ENCODE assay signal across 14 cellular contexts in the genomic region with DNA sequence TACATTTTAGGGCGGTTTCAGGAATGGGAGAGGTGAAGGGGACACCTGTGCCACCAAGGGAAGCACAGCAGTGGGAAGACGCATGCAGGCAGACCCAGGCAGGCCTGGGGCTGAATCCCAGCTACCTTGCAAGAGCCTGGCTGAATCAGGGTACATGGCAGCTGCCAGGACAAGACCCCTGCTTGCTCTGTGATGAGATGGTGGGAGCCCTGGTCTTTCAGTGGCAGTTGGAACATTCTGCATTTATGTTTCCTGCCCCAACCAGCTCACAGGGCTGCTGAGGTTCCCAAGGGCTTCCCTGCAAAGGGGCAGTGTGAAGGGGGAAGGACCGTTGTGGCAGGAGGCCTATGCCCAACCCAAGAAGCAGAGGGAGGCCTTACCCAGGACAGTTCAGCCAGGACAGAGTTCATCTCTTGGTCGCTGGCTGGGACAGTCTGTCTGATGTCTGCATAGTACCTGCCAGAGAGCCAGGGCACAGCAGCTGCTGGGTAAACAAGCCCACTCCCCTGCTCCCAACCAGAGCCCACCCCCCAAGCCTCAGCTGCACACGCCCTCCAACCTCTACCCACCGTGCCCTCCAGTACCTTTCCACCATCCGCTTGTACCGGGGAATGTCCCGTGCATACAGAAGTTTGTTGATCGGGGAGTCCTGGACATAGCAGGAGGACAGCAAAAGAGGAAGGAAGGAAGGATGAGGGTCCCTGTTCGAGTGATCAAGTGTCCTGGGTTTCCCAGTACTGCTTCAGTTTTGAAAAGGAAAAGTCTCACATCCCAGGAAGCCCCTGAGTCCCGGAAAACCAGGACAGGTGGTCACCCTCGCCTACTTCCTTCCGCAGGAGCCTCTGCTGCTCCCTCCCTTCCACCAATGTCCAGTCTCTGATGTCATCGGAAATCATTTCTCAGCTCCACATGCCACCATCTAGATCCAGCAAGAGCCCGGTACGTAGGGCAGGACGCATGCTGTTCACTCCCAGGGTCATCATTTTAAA. TPM values are rescaled to one million over a fixed set of nuclear protein-coding genes. Genes with fewer than 3 reads are reported as not detected.
DNase-seq lines count a peak whose midpoint lies in the region; ATAC-seq and TF ChIP-seq lines count a peak whose summit lies in the region.
"Had no signal": no experiment of that assay in that cellular context is flagged by ENCODE, and none has a peak within 500 bp of the region (broad histone marks: within the 10 kb centered on the region; RNA-seq: fewer than 3 reads in every experiment).

No MANE protein-coding gene starts in this region.

- peak; percentile 7 for DNase-seq in activated T-cell treated with anti-CD3 and anti-CD28 coated beads, Interleukin-2, amount 50 U/mL, for 1 hour
- DNase-seq in activated T-cell treated with anti-CD3 and anti-CD28 coated beads for 4 hours (no peak), esophagus squamous epithelium (lab: John Stamatoyannopoulos, UW) (no peak), mesothelial cell of epicardium (ENCODE audit: low spot score in 2 of 2, unreplicated experiment in 2 of 2) (no peak), COR-L47 (lab: John Stamatoyannopoulos, UW) (no peak), NCI-H1417 treated with DMSO at 0.1 percent for 48 hours (lab: John Stamatoyannopoulos, UW) (no peak)
- no peak for DNase-seq in stimulated activated naive B cell treated with anti-CD40 and anti-IgM and Interleukin-4, amounts not matched to agents 10 μg/mL and 1 μg/mL and 100 μg/mL, for 72 hours
- DNase-seq: DMS153, NCI-H1105, NCI-H524 had no signal

- peak overlapping the region; percentile 9 to 86 (median 49) for H3K27ac ChIP-seq in esophagus squamous epithelium

- H3K9me2 ChIP-seq in Loucy (replicated peaks; ENCODE audit: low read depth, low read length): no peaks in the 10 kb centered on the region

- intact Hi-C loops in esophagus squamous epithelium (cut with DNase I): no loop called here

- WGBS in esophagus squamous epithelium, 2 donors: 75 to 77% methylated on average over 14 to 15 of the region's 18 CpGs

- H3K9me3 ChIP-seq in Loucy (ENCODE audit: insufficient read depth, low read depth, low read length): no peaks in the 10 kb centered on the region
- H3K9me3 ChIP-seq in esophagus squamous epithelium: no peaks in the 10 kb centered on the region

- H3K4me3 ChIP-seq in Loucy (ENCODE audit: low read length, poor library complexity, severe bottlenecking) (no peak overlapping the region), esophagus squamous epithelium (no peak overlapping the region)
- H3K4me3 ChIP-seq: lung had no signal

- no peak overlapping the region for H2AFZ ChIP-seq in Loucy (ENCODE audit: low read length)

- H3K4me1 ChIP-seq in Loucy (ENCODE audit: insufficient read depth, low read length, poor library complexity, severe bottlenecking): peaks cover 17% of the 10 kb centered on the region
- H3K4me1 ChIP-seq in esophagus squamous epithelium: peaks cover 14 to 64% (median 17%) of the 10 kb centered on the region in 3 donors

- no peaks in the 10 kb centered on the region for H3F3A ChIP-seq in Loucy (ENCODE audit: low read depth)

- H3K4me2 ChIP-seq in Loucy (ENCODE audit: low read depth, low read length, poor library complexity, severe bottlenecking): peak overlapping the region; percentile 57

- H4K20me1 ChIP-seq in Loucy (ENCODE audit: insufficient read depth, low read length, poor library complexity, severe bottlenecking): no peaks in the 10 kb centered on the region

- no peaks in the 10 kb centered on the region for H3K36me3 Mint-ChIP-seq in stimulated activated naive B cell treated with anti-CD40 and anti-IgM and Interleukin-4, amounts not matched to agents 10 μg/mL and 1 μg/mL and 100 μg/mL, for 72 hours
- peaks cover 19% of the 10 kb centered on the region for H3K36me3 Mint-ChIP-seq in mesothelial cell of epicardium

- H3K4me1 Mint-ChIP-seq in stimulated activated naive B cell treated with anti-CD40 and anti-IgM and Interleukin-4, amounts not matched to agents 10 μg/mL and 1 μg/mL and 100 μg/mL, for 72 hours: no peaks in the 10 kb centered on the region
- H3K4me1 Mint-ChIP-seq in mesothelial cell of epicardium: no peaks in the 10 kb centered on the region

- no peaks in the 10 kb centered on the region for H3K27me3 Mint-ChIP-seq in stimulated activated naive B cell treated with anti-CD40 and anti-IgM and Interleukin-4, amounts not matched to agents 10 μg/mL and 1 μg/mL and 100 μg/mL, for 72 hours
- H3K27me3 Mint-ChIP-seq in mesothelial cell of epicardium (ENCODE audit: low read depth): no peaks in the 10 kb centered on the region

- peak overlapping the region; percentile 44 for H3K27ac Mint-ChIP-seq in stimulated activated naive B cell treated with anti-CD40 and anti-IgM and Interleukin-4, amounts not matched to agents 10 μg/mL and 1 μg/mL and 100 μg/mL, for 72 hours
- H3K27ac Mint-ChIP-seq in mesothelial cell of epicardium: no peak overlapping the region

- H3K27me3 ChIP-seq in Loucy (ENCODE audit: insufficient read depth, low read length, poor library complexity, severe bottlenecking) (no peaks in the 10 kb centered on the region), esophagus squamous epithelium (no peaks in the 10 kb centered on the region)

- H3K4me3 Mint-ChIP-seq in stimulated activated naive B cell treated with anti-CD40 and anti-IgM and Interleukin-4, amounts not matched to agents 10 μg/mL and 1 μg/mL and 100 μg/mL, for 72 hours: no peak overlapping the region
- H3K4me3 Mint-ChIP-seq in mesothelial cell of epicardium: no peak overlapping the region

- H3K36me3 ChIP-seq in Loucy (ENCODE audit: insufficient read depth, low read length) (peaks cover 67% of the 10 kb centered on the region; the same call in 1 of the 2 replicates), esophagus squamous epithelium (peaks cover 38 to 92% (median 44%) of the 10 kb centered on the region in 3 donors)

- H3K9ac ChIP-seq in Loucy (ENCODE audit: low read depth, low read length, poor library complexity, severe bottlenecking): peak overlapping the region; percentile 66

- TF ChIP-seq CTCF in Loucy (conservative IDR thresholded peaks at IDR 0.05; ENCODE audit: low read length) (no peak), esophagus squamous epithelium (IDR thresholded peaks at IDR 0.05) (no peak), mesothelial cell of epicardium (IDR thresholded peaks at IDR 0.05; ENCODE audit: unreplicated experiment) (no peak)

- H3K9me3 Mint-ChIP-seq in stimulated activated naive B cell treated with anti-CD40 and anti-IgM and Interleukin-4, amounts not matched to agents 10 μg/mL and 1 μg/mL and 100 μg/mL, for 72 hours: no peaks in the 10 kb centered on the region
- no peaks in the 10 kb centered on the region for H3K9me3 Mint-ChIP-seq in mesothelial cell of epicardium

- H3K79me2 ChIP-seq in Loucy (ENCODE audit: insufficient read depth, low read length): no peaks in the 10 kb centered on the region

- no peak for TF ChIP-seq POLR2A in esophagus squamous epithelium (IDR thresholded peaks at IDR 0.05)

- ATAC-seq in stimulated activated naive B cell treated with anti-CD40 and anti-IgM and Interleukin-4, amounts not matched to agents 10 μg/mL and 1 μg/mL and 100 μg/mL, for 72 hours (replicated peaks): no peak
- ATAC-seq: Right ventricle myocardium inferior had no signal

RNA-seq across cellular contexts. Expression of a gene that starts 23.1 kb away (rescaled TPM):
- 100 to 1,000 TPM in 3 of 4 donors, 10 to 100 TPM in 1; 57.7 to 215 (median 128) TPM for total RNA-seq in esophagus squamous epithelium
- total RNA-seq in mesothelial cell of epicardium: 203 to 214 TPM (median 211 TPM) in 3 replicates

RNA-seq across cellular contexts. Expression of a gene that starts 33.2 kb away (rescaled TPM):
- total RNA-seq in esophagus squamous epithelium: 10 to 100 TPM; 15.1 to 31.3 (median 18.2) TPM
- total RNA-seq in mesothelial cell of epicardium: 10.7 to 12.3 TPM (median 11.5 TPM) in 3 replicates

RNA-seq across cellular contexts. Expression of a gene that starts 33.3 kb away (rescaled TPM):
- total RNA-seq in esophagus squamous epithelium: 100 to 1,000 TPM; 293 to 431 (median 357) TPM
- total RNA-seq in mesothelial cell of epicardium: 183 to 192 TPM (median 186 TPM) in 3 replicates

RNA-seq across cellular contexts. Expression of a gene that starts 34.7 kb away (rescaled TPM):
- total RNA-seq in esophagus squamous epithelium (not detected), mesothelial cell of epicardium (0.47 to 0.66 TPM (median 0.51 TPM) in 3 replicates)
- total RNA-seq: HT1080, lung, Right ventricle myocardium inferior had no signal

RNA-seq across cellular contexts. Expression of a gene that starts 39.8 kb away (rescaled TPM):
- total RNA-seq in esophagus squamous epithelium (1 to 10 TPM; 4.8 to 8.9 (median 7.1) TPM), mesothelial cell of epicardium (11.6 to 12.0 TPM (median 11.6 TPM) in 3 replicates)
